ENCODE assay signal across 8 cellular contexts in genomic region chr5:138438724-138439536, GRCh38. TPM values are rescaled to one million over a fixed set of nuclear protein-coding genes. Genes with fewer than 3 reads are reported as not detected.
DNase-seq lines count a peak whose midpoint lies in the region; ATAC-seq and FAIRE-seq lines count a peak whose summit lies in the region.

REEP2 (plus strand) TSS chr5:138439057; CDS start chr5:138439209, 152 bp downstream.

- peaks cover 7% of the 10 kb centered on the region for H3K36me3 Mint-ChIP-seq in activated naive CD8-positive, alpha-beta T cell treated with anti-CD3 and anti-CD28 coated beads, Interleukin-2, amount 50 U/mL, for 24 hours (ENCODE audit: low read depth)

- H3K9ac ChIP-seq in SK-N-MC (ENCODE audit: insufficient read length) (no peak within 1 kb of the TSS), rectal smooth muscle tissue (ENCODE audit: low read length) (peak within 1 kb of the TSS; percentile 39)

- H3K27ac ChIP-seq in SK-N-MC (no peak within 1 kb of the TSS), rectal smooth muscle tissue (ENCODE audit: low read depth, low read length) (peak within 1 kb of the TSS; percentile 66)

- H3K4me1 ChIP-seq in rectal smooth muscle tissue (ENCODE audit: control insufficient read depth, insufficient read depth, low read length): peaks cover 10% of the 10 kb centered on the region

- no peaks in the 10 kb centered on the region for H3K9me3 Mint-ChIP-seq in activated naive CD8-positive, alpha-beta T cell treated with anti-CD3 and anti-CD28 coated beads, Interleukin-2, amount 50 U/mL, for 24 hours

- no peaks in the 10 kb centered on the region for H3K27me3 ChIP-seq in rectal smooth muscle tissue (ENCODE audit: control insufficient read depth, insufficient read depth, low read length)

- H3K27ac Mint-ChIP-seq in activated naive CD8-positive, alpha-beta T cell treated with anti-CD3 and anti-CD28 coated beads, Interleukin-2, amount 50 U/mL, for 24 hours: peak within 1 kb of the TSS; percentile 65

- peak; percentile 79 for ATAC-seq in GM19328 (IDR thresholded peaks at IDR 0.05; ENCODE audit: unreplicated experiment)
- ATAC-seq in activated naive CD8-positive, alpha-beta T cell treated with anti-CD3 and anti-CD28 coated beads, Interleukin-2, amount 50 U/mL, for 24 hours: peak; percentile 74
- ATAC-seq in left cardiac atrium: peak; percentile 74 to 79

- intact Hi-C loops in left cardiac atrium (cut with DNase I): no loop called here

- H3K4me3 ChIP-seq in SK-N-MC (peak within 1 kb of the TSS; percentile 71), rectal smooth muscle tissue (ENCODE audit: low read length) (peak within 1 kb of the TSS; percentile 64)

- peak within 1 kb of the TSS; percentile 71 for H3K4me3 Mint-ChIP-seq in activated naive CD8-positive, alpha-beta T cell treated with anti-CD3 and anti-CD28 coated beads, Interleukin-2, amount 50 U/mL, for 24 hours

- DNase-seq in AG08396 (ENCODE audit: low spot score) (peak; percentile 92), HTR-8/SVneo (ENCODE audit: insufficient read length, low spot score) (peak; percentile 65), SK-N-MC (ENCODE audit: low read depth, low spot score) (no peak), left cardiac atrium (peak; percentile 60), SKM-1 (lab: John Stamatoyannopoulos, UW; ENCODE audit: unreplicated experiment) (no peak)
- DNase-seq in activated naive CD8-positive, alpha-beta T cell treated with anti-CD3 and anti-CD28 coated beads, Interleukin-2, amount 50 U/mL, for 24 hours: peak; percentile 76

- peak; percentile 36 for FAIRE-seq in HTR-8/SVneo (lab: Jason Lieb, UNC)

- H3K27me3 Mint-ChIP-seq in activated naive CD8-positive, alpha-beta T cell treated with anti-CD3 and anti-CD28 coated beads, Interleukin-2, amount 50 U/mL, for 24 hours: no peaks in the 10 kb centered on the region

- peaks cover 23% of the 10 kb centered on the region for H3K36me3 ChIP-seq in SK-N-MC (ENCODE audit: insufficient read depth, low read length)
- H3K36me3 ChIP-seq in rectal smooth muscle tissue (ENCODE audit: control insufficient read depth, insufficient read depth, low read length): peaks cover 14% of the 10 kb centered on the region

- H3K4me1 Mint-ChIP-seq in activated naive CD8-positive, alpha-beta T cell treated with anti-CD3 and anti-CD28 coated beads, Interleukin-2, amount 50 U/mL, for 24 hours: peaks cover 10% of the 10 kb centered on the region

- H3K9me3 ChIP-seq in SK-N-MC (ENCODE audit: low read depth, low read length): no peaks in the 10 kb centered on the region

RNA-seq across cellular contexts. Expression of gene REEP2, which starts in this region (rescaled TPM):
- 10 to 100 TPM; 15.6 to 17.0 TPM for total RNA-seq in left cardiac atrium

Comparison
In these comparisons a context has a peak if more than half of its experiments do, and no peak if none do; other contexts are left out.
1. DNase-seq: peak in AG08396 (single experiment), HTR-8/SVneo (single experiment), activated naive CD8-positive, alpha-beta T cell treated with anti-CD3 and anti-CD28 coated beads, Interleukin-2, amount 50 U/mL, for 24 hours (single experiment) and left cardiac atrium (single experiment); none in SK-N-MC (single experiment) and SKM-1 (single experiment).
2. Peak in every context shown above with its lines, with median percentiles within 50 percentile points of each other: ATAC-seq.